10 cellular contexts compared by ENCODE assay signal in the genomic region with DNA sequence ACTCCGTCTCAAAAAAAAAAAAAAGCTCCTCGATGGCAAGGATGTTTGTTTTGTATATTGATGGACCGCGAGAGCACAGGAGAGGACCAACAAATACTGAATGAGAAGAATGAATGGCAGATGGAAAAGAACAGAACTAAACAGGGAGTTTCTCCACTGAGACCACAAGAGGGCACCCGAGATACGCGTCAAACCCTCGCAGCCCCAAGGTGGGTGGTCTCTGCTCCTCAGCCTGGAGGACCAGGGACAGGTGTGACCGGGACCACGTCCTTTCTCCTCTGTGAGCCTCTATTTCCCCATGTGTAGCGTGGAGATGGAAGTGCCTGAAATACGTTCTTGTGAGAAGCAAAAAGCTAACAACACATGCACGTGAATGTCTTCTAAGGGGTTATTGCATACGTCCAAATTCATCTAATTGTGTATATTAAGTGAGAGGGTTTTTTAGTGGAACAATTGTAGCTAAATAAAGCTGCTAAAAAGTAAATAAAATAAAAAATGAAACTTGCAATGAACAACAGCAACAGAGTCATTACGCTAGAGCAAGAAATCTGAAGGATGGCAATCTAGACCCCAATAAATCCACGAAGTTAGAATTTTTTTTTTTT. TPM values are rescaled to one million over a fixed set of nuclear protein-coding genes. Genes with fewer than 3 reads are reported as not detected.
A peak's percentile ranks its signal among the peaks of the same experiment; 100 is the strongest.
DNase-seq lines count a peak whose midpoint lies in the region; ATAC-seq and TF ChIP-seq lines count a peak whose summit lies in the region.
"Had no signal": no experiment of that assay in that cellular context is flagged by ENCODE, and none has a peak within 500 bp of the region (broad histone marks: within the 10 kb centered on the region; RNA-seq: fewer than 3 reads in every experiment).

No MANE protein-coding gene starts in this region.

- no peak overlapping the region for H3K23ac ChIP-seq in trophoblast cell (ENCODE audit: low read length)

- no peak overlapping the region for H2BK5ac ChIP-seq in trophoblast cell (ENCODE audit: low read depth, low read length, poor library complexity)

- intact Hi-C loops in activated CD8-positive, alpha-beta T cell treated with anti-CD3 and anti-CD28 coated beads for 36 hours (cut with micrococcal nuclease): no loop called here

- ATAC-seq in activated CD8-positive, alpha-beta T cell treated with anti-CD3 and anti-CD28 coated beads for 36 hours: peak; percentile 58
- no peak for ATAC-seq in HG02571 (IDR thresholded peaks at IDR 0.05; ENCODE audit: unreplicated experiment)

- H2AFZ ChIP-seq in trophoblast cell (ENCODE audit: insufficient read depth, low read length, poor library complexity): no peak overlapping the region

- no peak overlapping the region for H3K4ac ChIP-seq in trophoblast cell (ENCODE audit: low read depth, low read length)

- H3K4me1 Mint-ChIP-seq in activated CD8-positive, alpha-beta T cell treated with anti-CD3 and anti-CD28 coated beads for 36 hours (ENCODE audit: low read depth): peaks cover 4% of the 10 kb centered on the region

- no peaks in the 10 kb centered on the region for H3K36me3 ChIP-seq in trophoblast cell (ENCODE audit: control insufficient read depth in 1 of 2, insufficient read depth in 2 of 2, low read length in 2 of 2)

- H3K4me3 ChIP-seq in fibroblast of villous mesenchyme (ENCODE audit: low read depth, low read length) (no peak overlapping the region), trophoblast cell (ENCODE audit: low read depth, low read length) (no peak overlapping the region)

- H3K4me3 Mint-ChIP-seq in activated CD8-positive, alpha-beta T cell treated with anti-CD3 and anti-CD28 coated beads for 36 hours: no peak overlapping the region

- no CpG with 5 or more reads among the region's 16 CpGs for WGBS in trophoblast cell (ENCODE audit: extremely low coverage, insufficient coverage, insufficient read length)

- no peak overlapping the region for H4K8ac ChIP-seq in trophoblast cell (ENCODE audit: low read depth, low read length)

- no peak overlapping the region for H3K9ac ChIP-seq in trophoblast cell (ENCODE audit: low read length)

- no peaks in the 10 kb centered on the region for H3K27me3 ChIP-seq in trophoblast cell (ENCODE audit: insufficient read depth, low read length)

- no peaks in the 10 kb centered on the region for H3K9me3 Mint-ChIP-seq in activated CD8-positive, alpha-beta T cell treated with anti-CD3 and anti-CD28 coated beads for 36 hours

- H3K36me3 Mint-ChIP-seq in activated CD8-positive, alpha-beta T cell treated with anti-CD3 and anti-CD28 coated beads for 36 hours (ENCODE audit: low read depth): no peaks in the 10 kb centered on the region

- no peak overlapping the region for H2BK12ac ChIP-seq in trophoblast cell (ENCODE audit: low read length)

- H3K4me1 ChIP-seq in trophoblast cell (ENCODE audit: control insufficient read depth in 1 of 2, insufficient read depth in 2 of 2, low read length in 2 of 2): no peaks in the 10 kb centered on the region

- no peak overlapping the region for H2BK120ac ChIP-seq in trophoblast cell (ENCODE audit: insufficient read depth, low read length, poor library complexity)

- peak; percentile 37 for DNase-seq in AG08395 (ENCODE audit: low spot score)
- DNase-seq in G401 (ENCODE audit: low spot score): peak; percentile 53
- DNase-seq in NCI-H2107 (lab: John Stamatoyannopoulos, UW): peak; percentile 24
- peak; percentile 49 for DNase-seq in activated CD8-positive, alpha-beta T cell treated with anti-CD3 and anti-CD28 coated beads for 36 hours
- peak; percentile 49 for DNase-seq in fibroblast of villous mesenchyme (ENCODE audit: low read depth)
- peak; percentile 46 to 83 for DNase-seq in trophoblast cell
- DNase-seq in HPDE6-E6E7 (ENCODE audit: extremely low spot score): no peak

- CTCF ChIA-PET in activated CD8-positive, alpha-beta T cell treated with anti-CD3 and anti-CD28 coated beads for 36 hours (lab: Charles Lee): interaction anchor here (0.7 to 6.6 kb wide), 18 partner anchors 9 to 202 kb away, joined by 3 to 66 read pairs (median 4); no protein-coding TSS in a partner anchor

- no peak overlapping the region for H3K4me2 ChIP-seq in trophoblast cell (ENCODE audit: low read length)

- POLR2A ChIA-PET in activated CD8-positive, alpha-beta T cell treated with anti-CD3 and anti-CD28 coated beads for 36 hours (lab: Charles Lee): no interaction called here

- no peak overlapping the region for H3K14ac ChIP-seq in trophoblast cell (ENCODE audit: low read length)

- no peak overlapping the region for H3K27ac Mint-ChIP-seq in activated CD8-positive, alpha-beta T cell treated with anti-CD3 and anti-CD28 coated beads for 36 hours

- H3K79me1 ChIP-seq in trophoblast cell (ENCODE audit: low read length): no peaks in the 10 kb centered on the region

- TF ChIP-seq CTCF in activated CD8-positive, alpha-beta T cell treated with anti-CD3 and anti-CD28 coated beads for 36 hours (IDR thresholded peaks at IDR 0.05): peak; percentile 92
- peak; percentile 79 for TF ChIP-seq CTCF in fibroblast of villous mesenchyme (IDR thresholded peaks at IDR 0.05; ENCODE audit: insufficient read depth, low read depth, low read length)

- H3K18ac ChIP-seq in trophoblast cell (ENCODE audit: low read length): no peak overlapping the region

- in situ Hi-C loops in G401 (cut with HindIII; ENCODE audit: low sequenced_read_pairs): no loop called here

- H4K91ac ChIP-seq in trophoblast cell (ENCODE audit: low read depth, low read length): no peak overlapping the region

- peaks cover 25% of the 10 kb centered on the region for H3K27me3 Mint-ChIP-seq in activated CD8-positive, alpha-beta T cell treated with anti-CD3 and anti-CD28 coated beads for 36 hours

- H3K79me2 ChIP-seq in trophoblast cell (ENCODE audit: control insufficient read depth, insufficient read depth, low read length, poor library complexity): no peaks in the 10 kb centered on the region

- no peak overlapping the region for H2AK5ac ChIP-seq in trophoblast cell (ENCODE audit: low read length)

- no peak overlapping the region for H3K27ac ChIP-seq in trophoblast cell (ENCODE audit: low read depth, low read length)

- peaks cover 4% of the 10 kb centered on the region for H3K9me3 ChIP-seq in trophoblast cell (ENCODE audit: insufficient read depth, low read depth, low read length)

- H4K12ac ChIP-seq in trophoblast cell (ENCODE audit: low read depth, low read length): no peak overlapping the region

RNA-seq across cellular contexts. Expression of a gene that starts 8.3 kb away (rescaled TPM):
- 85.4 and 87.3 TPM in 2 replicates for total RNA-seq in G401 (2014; rRNA removed; shearing (Covaris generic))
- total RNA-seq in activated CD8-positive, alpha-beta T cell treated with anti-CD3 and anti-CD28 coated beads for 36 hours: under 1 TPM; 0.45 to 0.83 TPM
- 12.5 and 29.0 TPM in 2 replicates for total RNA-seq in fibroblast of villous mesenchyme
- 9.5 and 12.2 TPM in 2 replicates for polyA plus RNA-seq in trophoblast cell (2013)

RNA-seq across cellular contexts. Expression of a gene that starts 17.9 kb away (rescaled TPM):
- total RNA-seq in G401 (2014; rRNA removed; shearing (Covaris generic)): 20.6 and 20.7 TPM in 2 replicates
- 1 to 10 TPM; 4.3 to 5.5 TPM for total RNA-seq in activated CD8-positive, alpha-beta T cell treated with anti-CD3 and anti-CD28 coated beads for 36 hours
- 5.2 and 7.1 TPM in 2 replicates for total RNA-seq in fibroblast of villous mesenchyme
- polyA plus RNA-seq in trophoblast cell (2013): 0.68 and 0.73 TPM in 2 replicates

RNA-seq across cellular contexts. Expression of a gene that starts 21.2 kb away (rescaled TPM):
- total RNA-seq in G401 (2014; rRNA removed; shearing (Covaris generic)): not detected in 2 replicates
- total RNA-seq in activated CD8-positive, alpha-beta T cell treated with anti-CD3 and anti-CD28 coated beads for 36 hours: 1 to 10 TPM; 1.5 to 2.1 TPM
- total RNA-seq in fibroblast of villous mesenchyme: not detected in 2 replicates
- polyA plus RNA-seq in trophoblast cell (2013): not detected in 2 replicates
- total RNA-seq: glomerular endothelial cell, temporal lobe had no signal

RNA-seq across cellular contexts. Expression of a gene that starts 32.4 kb away (rescaled TPM):
- 5.3 and 12.4 TPM in 2 replicates for total RNA-seq in G401 (2014; rRNA removed; shearing (Covaris generic))
- 100 to 1,000 TPM; 165 to 170 TPM for total RNA-seq in activated CD8-positive, alpha-beta T cell treated with anti-CD3 and anti-CD28 coated beads for 36 hours
- total RNA-seq in fibroblast of villous mesenchyme: 39.7 and 40.6 TPM in 2 replicates
- polyA plus RNA-seq in trophoblast cell (2013): 109 and 112 TPM in 2 replicates
